1 cellular context compared by ENCODE assay signal in genomic region chr1:209422281-209422680, GRCh38.
TF ChIP-seq lines count a peak whose summit lies in the region.

No MANE protein-coding gene starts in this region.

TF ChIP-seq in H1, 55 proteins besides CTCF, POLR2A, EP300 and RAD21:
- TF ChIP-seq ATF3 (IDR thresholded peaks at IDR 0.05; ENCODE audit: insufficient read depth, low read depth, low read length) (no peak), E2F6 (IDR thresholded peaks at IDR 0.05) (no peak)
